Comparison of ENCODE assay signal across 8 cellular contexts in genomic region chr5:139903805-139904565, GRCh38.
DNase-seq lines count a peak whose midpoint lies in the region; ATAC-seq and TF ChIP-seq lines count a peak whose summit lies in the region.

No MANE protein-coding gene starts in this region.

- H3K9me3 ChIP-seq in thyroid gland, result no peaks in the 10 kb centered on the region

- no peak for TF ChIP-seq CTCF in GM12875 (IDR thresholded peaks at IDR 0.05; ENCODE audit: borderline replicate concordance, insufficient read depth, low read depth, low read length)
- peak in 13 of 56 donors; percentile 4 to 38 (median 21) for TF ChIP-seq CTCF in dorsolateral prefrontal cortex (IDR thresholded peaks at IDR 0.05 in 54 of 56, conservative IDR thresholded peaks at IDR 0.05 in 2 of 56; ENCODE audit: low read depth in 1 of 56, partially characterized antibody in 56 of 56)
- TF ChIP-seq CTCF in thyroid gland (IDR thresholded peaks at IDR 0.05), result no peak

- no peak for TF ChIP-seq POLR2A in thyroid gland (IDR thresholded peaks at IDR 0.05)

- peak overlapping the region; percentile 41 for H3K4me3 ChIP-seq in GM12875 (ENCODE audit: low read depth, low read length)
- peak overlapping the region; percentile 47 to 85 (median 71) for H3K4me3 ChIP-seq in dorsolateral prefrontal cortex
- H3K4me3 ChIP-seq in thyroid gland (replicated peaks in 1 of 3), result peak overlapping the region in 1 of 3 donors; percentile 26

- no peaks in the 10 kb centered on the region for H3K36me3 ChIP-seq in thyroid gland

- H3K9me3 Mint-ChIP-seq in memory B cell, result no peaks in the 10 kb centered on the region

- peak overlapping the region; percentile 59 for H3K4me3 Mint-ChIP-seq in memory B cell

- DNase-seq in NCI-H1694 treated with DMSO at 0.1 percent for 48 hours (lab: John Stamatoyannopoulos, UW) (peak; percentile 17), dorsolateral prefrontal cortex (peak in 7 of 10 donors; percentile 26 to 75 (median 56)), memory B cell (ENCODE audit: low spot score in 2 of 2) (no peak), thyroid gland (peak; percentile 54 to 56), T1000 (lab: John Stamatoyannopoulos, UW) (no peak)

- peak overlapping the region in 54 of 59 donors; percentile 7 to 89 (median 69) for H3K27ac ChIP-seq in dorsolateral prefrontal cortex
- H3K27ac ChIP-seq in thyroid gland, result no peak overlapping the region

- no peaks in the 10 kb centered on the region for H3K4me1 Mint-ChIP-seq in memory B cell

- intact Hi-C loops in dorsolateral prefrontal cortex (cut with DNase I), result loop anchor here in 1 of 2 donors (5.0 kb wide), 1 partner anchor 37 kb away; no protein-coding TSS in a partner anchor
- intact Hi-C loops in thyroid gland (cut with DNase I), result no loop called here

- H3K27ac Mint-ChIP-seq in memory B cell, result no peak overlapping the region

- peaks cover 12 to 17% of the 10 kb centered on the region in 2 donors for H3K4me1 ChIP-seq in thyroid gland

- H3K36me3 Mint-ChIP-seq in memory B cell, result no peaks in the 10 kb centered on the region

- peak; percentile 67 for ATAC-seq in memory B cell (ENCODE audit: low read depth)
- no peak for ATAC-seq in GM21723 (IDR thresholded peaks at IDR 0.05; ENCODE audit: unreplicated experiment)
- ATAC-seq in GM21447 (IDR thresholded peaks at IDR 0.05; ENCODE audit: unreplicated experiment), result no peak

- WGBS in thyroid gland, 2 donors, result 0 to 1% methylated on average over 5 to 57 of the region's 88 CpGs

- peaks cover 14% of the 10 kb centered on the region for H3K27me3 Mint-ChIP-seq in memory B cell

- H3K27me3 ChIP-seq in dorsolateral prefrontal cortex (no peaks in the 10 kb centered on the region), thyroid gland (peaks cover 4% of the 10 kb centered on the region)

Comparison
In these comparisons a context has a peak if more than half of its experiments do, and no peak if none do; other contexts are left out.
1. DNase-seq: peak in NCI-H1694 treated with DMSO at 0.1 percent for 48 hours (single experiment), dorsolateral prefrontal cortex (7 of 10) and thyroid gland (2 of 2); none in memory B cell (0 of 2) and T1000 (single experiment).
2. H3K27ac ChIP-seq: peak in dorsolateral prefrontal cortex (54 of 59); none in thyroid gland (0 of 3).